Comparison of ENCODE assay signal across 8 cellular contexts in genomic region chr3:24963762-24964625, GRCh38.
DNase-seq lines count a peak whose midpoint lies in the region; ATAC-seq and TF ChIP-seq lines count a peak whose summit lies in the region.

No MANE protein-coding gene starts in this region.

- H3K27me3 ChIP-seq in esophagus muscularis mucosa = no peaks in the 10 kb centered on the region
- no peaks in the 10 kb centered on the region for H3K27me3 ChIP-seq in gastrocnemius medialis

- H3K9me3 ChIP-seq in esophagus muscularis mucosa = peaks cover 0 to 4% (median 0%) of the 10 kb centered on the region in 4 donors
- H3K9me3 ChIP-seq in gastrocnemius medialis = no peaks in the 10 kb centered on the region

- in situ Hi-C loops in gastrocnemius medialis (cut with MboI; ENCODE audit: low sequenced_read_pairs in 4 of 4) = loop anchor here in 1 of 4 donors (25.0 kb wide), 1 partner anchor 623 kb away; no protein-coding TSS in a partner anchor

- no peak for TF ChIP-seq EP300 in esophagus muscularis mucosa (IDR thresholded peaks at IDR 0.05)

- no peak for TF ChIP-seq POLR2A in esophagus muscularis mucosa (IDR thresholded peaks at IDR 0.05; ENCODE audit: low read depth)
- TF ChIP-seq POLR2A in gastrocnemius medialis (IDR thresholded peaks at IDR 0.05) = no peak

- peak; percentile 7 for DNase-seq in NCI-H2107 treated with DMSO at 0.1 percent for 48 hours (lab: John Stamatoyannopoulos, UW; ENCODE audit: unreplicated experiment)
- DNase-seq in NCI-H2107 (lab: John Stamatoyannopoulos, UW) = no peak
- DNase-seq in NCI-H2227 treated with DMSO at 0.1 percent for 48 hours (lab: John Stamatoyannopoulos, UW) = peak; percentile 38
- DNase-seq in esophagus muscularis mucosa (ENCODE audit: extremely low spot score) = no peak
- no peak for DNase-seq in gastrocnemius medialis

- ATAC-seq in gastrocnemius medialis = no peak
- ATAC-seq in HG03095 (IDR thresholded peaks at IDR 0.05; ENCODE audit: unreplicated experiment) = no peak
- ATAC-seq in HG03280 (IDR thresholded peaks at IDR 0.05; ENCODE audit: unreplicated experiment) = no peak
- no peak for ATAC-seq in HG03097 (IDR thresholded peaks at IDR 0.05; ENCODE audit: low FRiP score, unreplicated experiment)

- H3K4me3 ChIP-seq in esophagus muscularis mucosa = no peak overlapping the region
- no peak overlapping the region for H3K4me3 ChIP-seq in gastrocnemius medialis

- TF ChIP-seq CTCF in esophagus muscularis mucosa (IDR thresholded peaks at IDR 0.05) (peak; percentile 38 to 64 (median 50)), gastrocnemius medialis (IDR thresholded peaks at IDR 0.05 in 4 of 5, conservative IDR thresholded peaks at IDR 0.05 in 1 of 5) (peak in 4 of 5 experiments; percentile 12 to 46 (median 28))

- H3K36me3 ChIP-seq in esophagus muscularis mucosa (no peaks in the 10 kb centered on the region), gastrocnemius medialis (no peaks in the 10 kb centered on the region)

- intact Hi-C loops in esophagus muscularis mucosa (cut with DNase I) (loop anchor here (5.0 to 10.0 kb wide), 2 partner anchors 461 to 628 kb away; partner anchors contain the start of gene RARB), gastrocnemius medialis (cut with DNase I; ENCODE audit: low total_unique reads) (loop anchor here (5.0 kb wide), 1 partner anchor 628 kb away; no protein-coding TSS in a partner anchor)

- H3K4me1 ChIP-seq in esophagus muscularis mucosa = peaks cover 0 to 28% (median 8%) of the 10 kb centered on the region in 4 donors
- H3K4me1 ChIP-seq in gastrocnemius medialis = no peaks in the 10 kb centered on the region

- WGBS in esophagus muscularis mucosa = 57% methylated on average over 2 of the region's 2 CpGs

- no peak overlapping the region for H3K27ac ChIP-seq in esophagus muscularis mucosa (replicated peaks in 1 of 4)
- no peak overlapping the region for H3K27ac ChIP-seq in gastrocnemius medialis

Comparison
In these comparisons a context has a peak if more than half of its experiments do, and no peak if none do; other contexts are left out.
1. DNase-seq: peak in NCI-H2107 treated with DMSO at 0.1 percent for 48 hours (single experiment) and NCI-H2227 treated with DMSO at 0.1 percent for 48 hours (single experiment); none in NCI-H2107 (single experiment), esophagus muscularis mucosa (single experiment) and gastrocnemius medialis (0 of 2).